In genomic region chr5:50854082-50854481, GRCh38 we compare ENCODE assay signal across 31 cellular contexts.
"Had no signal": no experiment of that assay in that cellular context is flagged by ENCODE, and none has a peak within 500 bp of the region (broad histone marks: within the 10 kb centered on the region; RNA-seq: fewer than 3 reads in every experiment).

No MANE protein-coding gene starts in this region.

- H3K27ac ChIP-seq: prostate gland, testis, thyroid gland, transverse colon, upper lobe of left lung, vagina had no signal

- H3K9me3 Mint-ChIP-seq: immature natural killer cell; natural killer cell treated with Interleukin-12 subunit alpha and Interleukin-12 subunit beta and Interleukin-15 and Interleukin-18, amount 100 ng/mL, for 72 hours; neural crest cell; stimulated activated effector memory CD8-positive, alpha-beta T cell treated with anti-CD3 and anti-CD28 coated beads, Interleukin-12 subunit alpha, Interleukin-12 subunit beta, amount 100 ng/mL, for 72 hours; stimulated activated naive CD8-positive, alpha-beta T cell treated with anti-CD3 and anti-CD28 coated beads, Interleukin-15, amount 100 ng/mL, for 72 hours had no signal

- DNase-seq: hypothalamus; immature natural killer cell; kidney; left colon; left lung; lower lobe of right lung; mammary epithelial cell; midbrain; mucosa of descending colon; naive thymus-derived CD4-positive, alpha-beta T cell; pancreas; posterior cingulate gyrus; retina; right cardiac atrium; stimulated activated CD4-positive, alpha-beta T cell treated with anti-CD3 and anti-CD28 coated beads, Interleukin-12 subunit alpha, Interleukin-12 subunit beta, amount 100 ng/mL, for 4 hours; stimulated activated CD4-positive, alpha-beta T cell treated with anti-CD3 and anti-CD28 coated beads, Interleukin-15, amount 100 ng/mL, for 24 hours; stimulated activated CD4-positive, alpha-beta T cell treated with anti-CD3 and anti-CD28 coated beads, Interleukin-4, amount 100 ng/mL, for 24 hours; stimulated activated naive CD4-positive, alpha-beta T cell treated with Interleukin-2 at 50 U/mL for 16 hours; stimulated activated naive CD8-positive, alpha-beta T cell treated with anti-CD3 and anti-CD28 coated beads, Interleukin-15, amount 100 ng/mL, for 72 hours; testis; thyroid gland; transverse colon; upper lobe of left lung had no signal

- H3K4me3 ChIP-seq: left lung, lower lobe of right lung, mucosa of descending colon, pancreas, prostate gland, skin epidermis, testis, thyroid gland, transverse colon, upper lobe of left lung, vagina had no signal

- FAIRE-seq: islet of Langerhans, kidney, pancreas had no signal

- ATAC-seq: left colon; left lung; lower lobe of right lung; mucosa of descending colon; naive thymus-derived CD4-positive, alpha-beta T cell; natural killer cell treated with Interleukin-12 subunit alpha and Interleukin-12 subunit beta and Interleukin-15 and Interleukin-18, amount 100 ng/mL, for 72 hours; pancreas; right cardiac atrium; sciatic nerve; stimulated activated effector memory CD8-positive, alpha-beta T cell treated with anti-CD3 and anti-CD28 coated beads, Interleukin-12 subunit alpha, Interleukin-12 subunit beta, amount 100 ng/mL, for 72 hours; stimulated activated naive CD8-positive, alpha-beta T cell treated with anti-CD3 and anti-CD28 coated beads, Interleukin-15, amount 100 ng/mL, for 72 hours had no signal

- H3K27me3 ChIP-seq: left lung, pancreas, testis, thyroid gland, transverse colon, upper lobe of left lung, vagina had no signal

- H3K4me1 Mint-ChIP-seq: neural crest cell had no signal

- H3K27ac Mint-ChIP-seq: stimulated activated naive CD8-positive, alpha-beta T cell treated with anti-CD3 and anti-CD28 coated beads, Interleukin-15, amount 100 ng/mL, for 72 hours had no signal

- H3K4me3 Mint-ChIP-seq: immature natural killer cell; naive thymus-derived CD4-positive, alpha-beta T cell; natural killer cell treated with Interleukin-12 subunit alpha and Interleukin-12 subunit beta and Interleukin-15 and Interleukin-18, amount 100 ng/mL, for 72 hours; neural crest cell; stimulated activated effector memory CD8-positive, alpha-beta T cell treated with anti-CD3 and anti-CD28 coated beads, Interleukin-12 subunit alpha, Interleukin-12 subunit beta, amount 100 ng/mL, for 72 hours; stimulated activated naive CD8-positive, alpha-beta T cell treated with anti-CD3 and anti-CD28 coated beads, Interleukin-15, amount 100 ng/mL, for 72 hours had no signal

- H3K27me3 Mint-ChIP-seq: stimulated activated naive CD8-positive, alpha-beta T cell treated with anti-CD3 and anti-CD28 coated beads, Interleukin-15, amount 100 ng/mL, for 72 hours had no signal

- H3K36me3 ChIP-seq: left lung, lower lobe of right lung, pancreas, prostate gland, thyroid gland, transverse colon, upper lobe of left lung, vagina had no signal

- H3K4me1 ChIP-seq: lower lobe of right lung, pancreas, prostate gland, testis, thyroid gland, transverse colon, upper lobe of left lung, vagina had no signal

- H3K9me3 ChIP-seq: left lung, lower lobe of right lung, mucosa of descending colon, pancreas, prostate gland, testis, thyroid gland, transverse colon, upper lobe of left lung, vagina had no signal

- H3K36me3 Mint-ChIP-seq: immature natural killer cell; naive thymus-derived CD4-positive, alpha-beta T cell; natural killer cell treated with Interleukin-12 subunit alpha and Interleukin-12 subunit beta and Interleukin-15 and Interleukin-18, amount 100 ng/mL, for 72 hours; stimulated activated effector memory CD8-positive, alpha-beta T cell treated with anti-CD3 and anti-CD28 coated beads, Interleukin-12 subunit alpha, Interleukin-12 subunit beta, amount 100 ng/mL, for 72 hours had no signal
